36 cellular contexts compared by ENCODE assay signal in the genomic region with DNA sequence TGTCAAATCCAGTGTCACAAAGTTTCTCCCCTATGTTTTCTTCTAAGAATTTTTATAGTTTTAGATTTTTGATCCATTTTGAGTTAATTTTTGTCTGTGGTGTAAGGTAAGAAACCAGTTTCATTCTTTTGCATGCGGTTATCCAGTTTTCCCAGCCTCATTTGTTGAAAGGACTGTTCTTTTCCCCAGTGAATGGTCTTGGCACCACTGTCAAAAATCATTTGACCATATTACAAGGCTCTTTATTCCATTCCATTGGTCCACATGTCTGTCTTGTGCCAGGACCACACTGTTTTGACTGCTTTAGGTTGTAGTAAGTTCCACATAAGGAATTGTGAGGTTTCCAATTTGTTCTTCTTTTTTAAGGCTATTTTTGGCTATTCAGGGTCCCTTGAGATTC.
"Had no signal": no experiment of that assay in that cellular context is flagged by ENCODE, and none has a peak within 500 bp of the region (broad histone marks: within the 10 kb centered on the region; RNA-seq: fewer than 3 reads in every experiment).

No MANE protein-coding gene starts in this region.

- H3K27ac Mint-ChIP-seq: activated CD4-positive, alpha-beta memory T cell treated with anti-CD3 and anti-CD28 coated beads for 36 hours; activated CD4-positive, alpha-beta T cell treated with anti-CD3 and anti-CD28 coated beads for 36 hours; activated CD4-positive, alpha-beta T cell treated with anti-CD3 and anti-CD28 coated beads, Interleukin-2, amount 10 ng/mL, durations not matched to agents 7 days and 5 days; activated CD8-positive, alpha-beta T cell treated with anti-CD3 and anti-CD28 coated beads for 36 hours; activated naive CD4-positive, alpha-beta T cell treated with anti-CD3 and anti-CD28 coated beads for 36 hours; activated naive CD4-positive, alpha-beta T cell treated with anti-CD3 and anti-CD28 coated beads, Interleukin-2, amount 50 U/mL, for 72 hours; activated naive CD8-positive, alpha-beta T cell treated with anti-CD3 and anti-CD28 coated beads for 36 hours; activated T-cell treated with anti-CD3 and anti-CD28 coated beads, Interleukin-2, amount 50 U/mL, for 72 hours; activated T-helper 1 cell treated with anti-CD3 and anti-CD28 coated beads, Interleukin-12 subunit alpha, Interleukin-12 subunit beta, Interleukin-2, Interleukin-4 antibody, amounts not matched to agents 30 ng/mL and 10 ng/mL and 1 ng/mL, durations not matched to agents 14 hours and 24 hours and 36 hours; activated T-helper 17 cell treated with anti-CD3 and anti-CD28 coated beads, Interleukin-2, amount 50 U/mL, for 72 hours; T-helper 1 cell treated with Interleukin-12 subunit alpha and Interleukin-12 subunit beta and Interleukin-4 antibody, amounts not matched to agents 30 μg/mL and 1 μg/mL, for 36 hours; T-helper 2 cell treated with Interferon-gamma antibody and Interleukin-4, amounts not matched to agents 5 μg/mL and 100 μg/mL, for 36 hours; WTC11 had no signal

- H3K27ac ChIP-seq: adrenal gland, body of pancreas, brain microvascular endothelial cell, breast epithelium, WERI-Rb-1 had no signal

- H3K4me3 ChIP-seq: adrenal gland, body of pancreas, breast epithelium had no signal

- H3K36me3 ChIP-seq: adrenal gland, brain microvascular endothelial cell, breast epithelium, WERI-Rb-1 had no signal

- H3K4me1 Mint-ChIP-seq: WTC11 had no signal

- H3K4me3 Mint-ChIP-seq: activated CD4-positive, alpha-beta memory T cell treated with anti-CD3 and anti-CD28 coated beads for 36 hours; activated CD4-positive, alpha-beta T cell treated with anti-CD3 and anti-CD28 coated beads for 36 hours; activated CD4-positive, alpha-beta T cell treated with anti-CD3 and anti-CD28 coated beads, Interleukin-2, amount 10 ng/mL, durations not matched to agents 7 days and 5 days; activated CD8-positive, alpha-beta T cell treated with anti-CD3 and anti-CD28 coated beads for 36 hours; activated naive CD4-positive, alpha-beta T cell treated with anti-CD3 and anti-CD28 coated beads for 36 hours; activated naive CD8-positive, alpha-beta T cell treated with anti-CD3 and anti-CD28 coated beads for 36 hours; activated T-cell treated with anti-CD3 and anti-CD28 coated beads, Interleukin-2, amount 50 U/mL, for 4 hours; activated T-cell treated with anti-CD3 and anti-CD28 coated beads, Interleukin-2, amount 50 U/mL, for 72 hours; activated T-helper 1 cell treated with anti-CD3 and anti-CD28 coated beads, Interleukin-12 subunit alpha, Interleukin-12 subunit beta, Interleukin-2, Interleukin-4 antibody, amounts not matched to agents 30 ng/mL and 10 ng/mL and 1 ng/mL, durations not matched to agents 14 hours and 24 hours and 36 hours; activated T-helper 17 cell treated with anti-CD3 and anti-CD28 coated beads, Interleukin-2, amount 50 U/mL, for 72 hours; T-helper 1 cell treated with Interleukin-12 subunit alpha and Interleukin-12 subunit beta and Interleukin-4 antibody, amounts not matched to agents 30 μg/mL and 1 μg/mL, for 36 hours; T-helper 2 cell treated with Interferon-gamma antibody and Interleukin-4, amounts not matched to agents 5 μg/mL and 100 μg/mL, for 36 hours; WTC11 had no signal

- H3K9me3 ChIP-seq: adrenal gland had no signal

- H3K27me3 ChIP-seq: adrenal gland, body of pancreas, brain microvascular endothelial cell, breast epithelium had no signal

- DNase-seq: activated CD4-positive, alpha-beta memory T cell treated with anti-CD3 and anti-CD28 coated beads for 36 hours; activated CD4-positive, alpha-beta T cell treated with anti-CD3 and anti-CD28 coated beads for 1 hour; activated CD4-positive, alpha-beta T cell treated with anti-CD3 and anti-CD28 coated beads for 36 hours; activated CD4-positive, alpha-beta T cell treated with anti-CD3 and anti-CD28 coated beads for 48 hours; activated CD4-positive, alpha-beta T cell treated with anti-CD3 and anti-CD28 coated beads, Interleukin-2, amount 10 ng/mL, durations not matched to agents 7 days and 5 days; activated CD4-positive, CD25-positive, alpha-beta regulatory T cell; activated CD8-positive, alpha-beta memory T cell treated with anti-CD3 and anti-CD28 coated beads, Interleukin-2, amount 50 U/mL, for 4 hours; activated CD8-positive, alpha-beta T cell treated with anti-CD3 and anti-CD28 coated beads for 36 hours; activated effector memory CD4-positive, alpha-beta T cell treated with anti-CD3 and anti-CD28 coated beads, Interleukin-2, amount 50 U/mL, for 16 hours; activated gamma-delta T cell treated with Interleukin-2 at 50 U/mL for 16 hours; activated naive CD4-positive, alpha-beta T cell; activated naive CD4-positive, alpha-beta T cell treated with anti-CD3 and anti-CD28 coated beads for 36 hours; activated naive CD4-positive, alpha-beta T cell treated with anti-CD3 and anti-CD28 coated beads, Interleukin-2, amount 50 U/mL, for 16 hours; activated naive CD8-positive, alpha-beta T cell treated with anti-CD3 and anti-CD28 coated beads for 36 hours; activated T-cell treated with anti-CD3 and anti-CD28 coated beads for 4 hours; activated T-cell treated with anti-CD3 and anti-CD28 coated beads, Interleukin-2, amount 50 U/mL, for 1 hour; activated T-cell treated with anti-CD3 and anti-CD28 coated beads, Interleukin-2, amount 50 U/mL, for 4 hours; activated T-cell treated with anti-CD3 and anti-CD28 coated beads, Interleukin-2, amount 50 U/mL, for 72 hours; adrenal gland; amniotic stem cell; aorta; body of pancreas; brain microvascular endothelial cell; SW 1271; T-helper 1 cell; T-helper 2 cell; T-helper 9 cell; WERI-Rb-1 had no signal

- ATAC-seq: activated CD4-positive, alpha-beta T cell treated with anti-CD3 and anti-CD28 coated beads for 36 hours; activated CD4-positive, CD25-positive, alpha-beta regulatory T cell treated with anti-CD3 and anti-CD28 coated beads, Interleukin-2, amount 50 U/mL, for 24 hours; activated CD8-positive, alpha-beta T cell treated with anti-CD3 and anti-CD28 coated beads for 36 hours; activated naive CD4-positive, alpha-beta T cell treated with anti-CD3 and anti-CD28 coated beads, Interleukin-2, amount 50 U/mL, for 72 hours; activated T-cell treated with anti-CD3 and anti-CD28 coated beads, Interleukin-2, amount 50 U/mL, for 4 hours; activated T-cell treated with anti-CD3 and anti-CD28 coated beads, Interleukin-2, amount 50 U/mL, for 72 hours; activated T-helper 17 cell treated with anti-CD3 and anti-CD28 coated beads, Interleukin-2, amount 50 U/mL, for 72 hours; body of pancreas; WTC11 had no signal

- H3K4me1 ChIP-seq: breast epithelium had no signal
